Comparison of ENCODE assay signal across 17 cellular contexts in the genomic region with DNA sequence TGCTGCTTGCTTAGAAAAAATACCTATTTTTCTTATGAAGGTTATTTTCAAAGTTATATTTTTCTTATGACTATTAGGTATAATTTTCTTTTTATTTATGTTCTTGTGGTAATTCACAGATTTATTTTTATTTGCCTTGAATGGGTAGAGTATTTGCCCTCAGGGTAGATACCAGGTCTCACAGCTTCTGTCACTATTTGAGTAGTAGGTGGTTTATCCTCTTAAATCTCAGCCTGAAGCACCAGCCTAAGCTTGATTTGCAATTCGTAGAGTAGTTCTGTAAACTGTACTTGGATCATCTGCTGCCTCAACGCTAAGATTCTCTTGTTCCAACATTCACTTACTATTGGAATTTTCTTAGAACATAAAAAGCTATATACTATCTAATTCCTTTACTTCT.
DNase-seq lines count a peak whose midpoint lies in the region; ATAC-seq and TF ChIP-seq lines count a peak whose summit lies in the region.
"Had no signal": no experiment of that assay in that cellular context is flagged by ENCODE, and none has a peak within 500 bp of the region (broad histone marks: within the 10 kb centered on the region; RNA-seq: fewer than 3 reads in every experiment).

No MANE protein-coding gene starts in this region.

- 67 to 83% methylated on average over 1 to 2 of the region's 2 CpGs for WGBS in gastroesophageal sphincter (ENCODE audit: low coverage in 1 of 2), 2 donors

- ATAC-seq in PC-3 (peak; percentile 27; the same call in 1 of the 2 replicates), HG03097 (IDR thresholded peaks at IDR 0.05; ENCODE audit: low FRiP score, unreplicated experiment) (no peak), gastroesophageal sphincter (no peak), sciatic nerve (no peak)
- ATAC-seq: GM12878, HepG2 had no signal

- peaks cover 64% of the 10 kb centered on the region for H3K27me3 Mint-ChIP-seq in MCF 10A (ENCODE audit: insufficient read depth, unreplicated experiment)
- H3K27me3 Mint-ChIP-seq: CD8-positive, alpha-beta memory T cell had no signal

- H3K9me3 ChIP-seq in PC-3 (ENCODE audit: low read length) = no peaks in the 10 kb centered on the region
- H3K9me3 ChIP-seq in gastroesophageal sphincter = no peaks in the 10 kb centered on the region
- H3K9me3 ChIP-seq: BLaER1 had no signal

- H3K27ac ChIP-seq in PC-3 (ENCODE audit: low read length) (no peak overlapping the region), gastroesophageal sphincter (no peak overlapping the region)
- H3K27ac ChIP-seq: 22Rv1, BLaER1, GM23248 had no signal

- no peak overlapping the region for H2AFZ ChIP-seq in PC-3 (ENCODE audit: low read length)
- H2AFZ ChIP-seq: GM23248 had no signal

- no peak for TF ChIP-seq EP300 in gastroesophageal sphincter (IDR thresholded peaks at IDR 0.05)

- TF ChIP-seq POLR2A in gastroesophageal sphincter (IDR thresholded peaks at IDR 0.05) = no peak

- intact Hi-C loops in MCF 10A (cut with micrococcal nuclease) = no loop called here
- intact Hi-C loops in PC-3 (cut with micrococcal nuclease) = no loop called here
- intact Hi-C loops in sciatic nerve (cut with DNase I) = no loop called here

- BruUV-seq in MCF 10A (replicated peaks; lab: Mats Ljungman, UMichigan) (no TSS peak), PC-3 (replicated peaks; lab: Mats Ljungman, UMichigan) (no TSS peak)

- no peaks in the 10 kb centered on the region for H3F3A ChIP-seq in PC-3 (ENCODE audit: low read length, unreplicated experiment)

- H3K36me3 ChIP-seq in PC-3 (ENCODE audit: low read depth, low read length) = no peaks in the 10 kb centered on the region
- H3K36me3 ChIP-seq in gastroesophageal sphincter = no peaks in the 10 kb centered on the region
- H3K36me3 ChIP-seq: BLaER1 had no signal

- DNase-seq in T47D (ENCODE audit: low read depth in 1 of 2, low spot score in 1 of 2) (peak; percentile 8 to 84), MCF 10A (ENCODE audit: unreplicated experiment) (no peak), PC-3 (peak; percentile 11), epithelial cell of esophagus (ENCODE audit: low read depth) (peak; percentile 1), sciatic nerve (ENCODE audit: low spot score) (no peak)
- DNase-seq in stimulated activated CD8-positive, alpha-beta memory T cell treated with anti-CD3 and anti-CD28 coated beads, Interleukin-4, amount 100 ng/mL, for 48 hours = no peak
- DNase-seq: AML-193; CD8-positive, alpha-beta memory T cell; DMS 273 treated with DMSO at 0.1 percent for 48 hours; GM23248; H7 had no signal

- POLR2A ChIA-PET in MCF 10A (lab: Yijun Ruan, JAX) = no interaction called here
- POLR2A ChIA-PET in PC-3 (lab: Charles Lee; ENCODE audit: unreplicated experiment) = interaction anchor here (0.6 kb wide), 1 partner anchor 63 kb away, joined by 3 read pairs; no protein-coding TSS in a partner anchor

- no peak overlapping the region for H3K4me3 Mint-ChIP-seq in MCF 10A (ENCODE audit: unreplicated experiment)
- H3K4me3 Mint-ChIP-seq: CD8-positive, alpha-beta memory T cell had no signal

- CTCF ChIA-PET in MCF 10A (lab: Yijun Ruan, JAX) (no interaction called here), PC-3 (lab: Charles Lee) (no interaction called here)

- H3K27me3 ChIP-seq in PC-3 (ENCODE audit: low read length) (no peaks in the 10 kb centered on the region), gastroesophageal sphincter (no peaks in the 10 kb centered on the region)
- H3K27me3 ChIP-seq: BLaER1 had no signal

- TF ChIP-seq CTCF in MCF 10A (IDR thresholded peaks at IDR 0.05; ENCODE audit: unreplicated experiment) (no peak), PC-3 (conservative IDR thresholded peaks at IDR 0.05; ENCODE audit: low read depth, low read length) (no peak), epithelial cell of esophagus (IDR thresholded peaks at IDR 0.05; ENCODE audit: insufficient read depth, low read depth, low read length, missing control alignments) (no peak), gastroesophageal sphincter (IDR thresholded peaks at IDR 0.05) (no peak)

- no peaks in the 10 kb centered on the region for H3K4me1 Mint-ChIP-seq in MCF 10A (ENCODE audit: insufficient read depth, unreplicated experiment)
- H3K4me1 Mint-ChIP-seq: CD8-positive, alpha-beta memory T cell had no signal

- in situ Hi-C loops in T47D (cut with HindIII; ENCODE audit: low pct_unique_long_range_greater_than_20kb, low sequenced_read_pairs) = no loop called here

- H3K4me2 ChIP-seq in PC-3 (ENCODE audit: low read length) = no peak overlapping the region
- H3K4me2 ChIP-seq: BLaER1 had no signal

- H3K9me2 ChIP-seq in PC-3 (replicated peaks; ENCODE audit: low read length) = no peaks in the 10 kb centered on the region

- H3K79me2 ChIP-seq in PC-3 (ENCODE audit: low read length) = no peaks in the 10 kb centered on the region

- peaks cover 4% of the 10 kb centered on the region; the same call in 1 of the 2 replicates for H3K4me1 ChIP-seq in PC-3 (ENCODE audit: insufficient read depth, low read length)
- no peaks in the 10 kb centered on the region for H3K4me1 ChIP-seq in gastroesophageal sphincter
- H3K4me1 ChIP-seq: BLaER1 had no signal

- H3K27ac Mint-ChIP-seq in MCF 10A (ENCODE audit: low read depth, unreplicated experiment) = no peak overlapping the region
- H3K27ac Mint-ChIP-seq: CD8-positive, alpha-beta memory T cell had no signal

- H4K20me1 ChIP-seq in PC-3 (ENCODE audit: low read length) = no peaks in the 10 kb centered on the region
- H4K20me1 ChIP-seq: BLaER1 had no signal

- H3K9ac ChIP-seq in PC-3 (ENCODE audit: low read length) = no peak overlapping the region
- H3K9ac ChIP-seq: BLaER1, GM23248 had no signal

- H3K36me3 Mint-ChIP-seq in MCF 10A (ENCODE audit: insufficient read depth, unreplicated experiment) = no peaks in the 10 kb centered on the region
- H3K36me3 Mint-ChIP-seq: CD8-positive, alpha-beta memory T cell had no signal

- H3K9me3 Mint-ChIP-seq in MCF 10A (ENCODE audit: unreplicated experiment) = no peaks in the 10 kb centered on the region

- H3K4me3 ChIP-seq in PC-3 (ENCODE audit: low read length) = no peak overlapping the region
- H3K4me3 ChIP-seq in epithelial cell of esophagus (ENCODE audit: low read length) = no peak overlapping the region
- no peak overlapping the region for H3K4me3 ChIP-seq in gastroesophageal sphincter
- H3K4me3 ChIP-seq: BLaER1, GM12878, GM23248 had no signal

Comparison
In these comparisons a context has a peak if more than half of its experiments do, and no peak if none do; other contexts are left out.
1. DNase-seq: peak in T47D (2 of 2), PC-3 (single experiment) and epithelial cell of esophagus (single experiment); none in MCF 10A (single experiment), stimulated activated CD8-positive, alpha-beta memory T cell treated with anti-CD3 and anti-CD28 coated beads, Interleukin-4, amount 100 ng/mL, for 48 hours (single experiment) and sciatic nerve (single experiment).